ENCODE assay signal across 1 cellular context in the genomic region with DNA sequence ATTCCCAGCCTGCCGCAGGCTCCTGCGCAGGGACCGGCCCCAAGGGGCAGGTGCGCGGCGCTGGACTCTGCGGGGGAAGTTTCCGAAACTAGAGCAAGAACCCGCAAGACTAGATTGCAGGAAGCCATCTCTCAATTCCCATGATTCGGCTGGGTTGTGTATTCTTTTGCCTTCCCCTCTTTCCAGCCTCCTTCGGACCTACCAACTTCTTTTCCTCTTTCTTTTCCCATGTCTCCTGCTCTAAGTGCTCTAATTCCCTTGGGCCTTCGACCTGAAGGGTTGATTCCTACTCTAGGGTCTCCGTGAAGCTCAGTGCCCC.
TF ChIP-seq lines count a peak whose summit lies in the region.

No MANE protein-coding gene starts in this region.

TF ChIP-seq in HepG2, 621 proteins besides CTCF, POLR2A, EP300 and RAD21 (continues in another document):
- TF ChIP-seq, protein P1, sequence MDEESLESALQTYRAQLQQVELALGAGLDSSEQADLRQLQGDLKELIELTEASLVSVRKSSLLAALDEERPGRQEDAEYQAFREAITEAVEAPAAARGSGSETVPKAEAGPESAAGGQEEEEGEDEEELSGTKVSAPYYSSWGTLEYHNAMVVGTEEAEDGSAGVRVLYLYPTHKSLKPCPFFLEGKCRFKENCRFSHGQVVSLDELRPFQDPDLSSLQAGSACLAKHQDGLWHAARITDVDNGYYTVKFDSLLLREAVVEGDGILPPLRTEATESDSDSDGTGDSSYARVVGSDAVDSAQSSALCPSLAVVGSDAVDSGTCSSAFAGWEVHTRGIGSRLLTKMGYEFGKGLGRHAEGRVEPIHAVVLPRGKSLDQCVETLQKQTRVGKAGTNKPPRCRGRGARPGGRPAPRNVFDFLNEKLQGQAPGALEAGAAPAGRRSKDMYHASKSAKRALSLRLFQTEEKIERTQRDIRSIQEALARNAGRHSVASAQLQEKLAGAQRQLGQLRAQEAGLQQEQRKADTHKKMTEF (CRISPR knock-in tag; IDR thresholded peaks at IDR 0.05): 0 out of 2 replicates have a peak, but pooled peaks have one; percentile 10
- TF ChIP-seq ZKSCAN1 (IDR thresholded peaks at IDR 0.05; ENCODE audit: low read length) (no peak), ZNF674 (CRISPR knock-in tag; IDR thresholded peaks at IDR 0.05; ENCODE audit: low read depth) (no peak), NFRKB (IDR thresholded peaks at IDR 0.05) (no peak), PLRG1 (conservative IDR thresholded peaks at IDR 0.05) (no peak), ZNF331 (CRISPR knock-in tag; IDR thresholded peaks at IDR 0.05) (no peak), ZNF543 (CRISPR knock-in tag; IDR thresholded peaks at IDR 0.05) (no peak), ZNF205 (CRISPR knock-in tag; IDR thresholded peaks at IDR 0.05) (no peak), HNRNPUL1 (IDR thresholded peaks at IDR 0.05; ENCODE audit: low read depth, low read length) (no peak), ZNF17 (CRISPR knock-in tag; IDR thresholded peaks at IDR 0.05) (no peak), ZNF138 (CRISPR knock-in tag; IDR thresholded peaks at IDR 0.05; ENCODE audit: low read depth) (no peak), ZNF709 (CRISPR knock-in tag; IDR thresholded peaks at IDR 0.05) (no peak), ZNF556 (CRISPR knock-in tag; IDR thresholded peaks at IDR 0.05; ENCODE audit: borderline replicate concordance) (0 out of 2 replicates have a peak, but pooled peaks have one; percentile 7), FOXA3 (CRISPR knock-in tag; IDR thresholded peaks at IDR 0.05) (no peak), CBX5 (CRISPR knock-in tag; IDR thresholded peaks at IDR 0.05; ENCODE audit: borderline replicate concordance) (no peak), REPIN1 (CRISPR knock-in tag; IDR thresholded peaks at IDR 0.05; ENCODE audit: borderline replicate concordance, low read depth) (peak; percentile 5; the same call in 1 of the 2 replicates), MAZ (IDR thresholded peaks at IDR 0.05; ENCODE audit: borderline replicate concordance, low read depth, low read length) (no peak), MAZ (CRISPR knock-in tag; IDR thresholded peaks at IDR 0.05; ENCODE audit: low read depth) (no peak), PRDM15 (CRISPR knock-in tag; IDR thresholded peaks at IDR 0.05) (no peak), HIVEP1 (CRISPR knock-in tag; IDR thresholded peaks at IDR 0.05) (no peak), SP4 (CRISPR knock-in tag; IDR thresholded peaks at IDR 0.05) (no peak), SALL1 (CRISPR knock-in tag; IDR thresholded peaks at IDR 0.05) (no peak), ZNF660 (CRISPR knock-in tag; IDR thresholded peaks at IDR 0.05; ENCODE audit: borderline replicate concordance, low read depth) (no peak), DNMT3B (CRISPR knock-in tag; conservative IDR thresholded peaks at IDR 0.05) (no peak), GPN1 (CRISPR knock-in tag; IDR thresholded peaks at IDR 0.05; ENCODE audit: borderline replicate concordance) (no peak), ZBTB8A (CRISPR knock-in tag; IDR thresholded peaks at IDR 0.05; ENCODE audit: borderline replicate concordance, low read depth) (no peak), JUND (CRISPR knock-in tag; IDR thresholded peaks at IDR 0.05) (no peak), ZNF670 (CRISPR knock-in tag; IDR thresholded peaks at IDR 0.05; ENCODE audit: borderline replicate concordance) (no peak), PHF8 (CRISPR knock-in tag; IDR thresholded peaks at IDR 0.05) (0 out of 2 replicates have a peak, but pooled peaks have one; percentile 27), ZNF274 (CRISPR knock-in tag; IDR thresholded peaks at IDR 0.05) (no peak), EEA1 (CRISPR knock-in tag; IDR thresholded peaks at IDR 0.05; ENCODE audit: borderline replicate concordance) (no peak), ZNF713 (CRISPR knock-in tag; IDR thresholded peaks at IDR 0.05) (no peak), NFE2L1 (CRISPR knock-in tag; IDR thresholded peaks at IDR 0.05; ENCODE audit: borderline replicate concordance) (no peak), ZNF687 (CRISPR knock-in tag; IDR thresholded peaks at IDR 0.05) (0 out of 2 replicates have a peak, but pooled peaks have one; percentile 29), ESRRA (CRISPR knock-in tag; IDR thresholded peaks at IDR 0.05; ENCODE audit: low read depth) (no peak), RXRA (CRISPR knock-in tag; IDR thresholded peaks at IDR 0.05) (no peak), ZFP36L1 (CRISPR knock-in tag; IDR thresholded peaks at IDR 0.05) (no peak), ZNF281 (CRISPR knock-in tag; IDR thresholded peaks at IDR 0.05; ENCODE audit: borderline replicate concordance) (no peak)
- TF ChIP-seq, protein P2, sequence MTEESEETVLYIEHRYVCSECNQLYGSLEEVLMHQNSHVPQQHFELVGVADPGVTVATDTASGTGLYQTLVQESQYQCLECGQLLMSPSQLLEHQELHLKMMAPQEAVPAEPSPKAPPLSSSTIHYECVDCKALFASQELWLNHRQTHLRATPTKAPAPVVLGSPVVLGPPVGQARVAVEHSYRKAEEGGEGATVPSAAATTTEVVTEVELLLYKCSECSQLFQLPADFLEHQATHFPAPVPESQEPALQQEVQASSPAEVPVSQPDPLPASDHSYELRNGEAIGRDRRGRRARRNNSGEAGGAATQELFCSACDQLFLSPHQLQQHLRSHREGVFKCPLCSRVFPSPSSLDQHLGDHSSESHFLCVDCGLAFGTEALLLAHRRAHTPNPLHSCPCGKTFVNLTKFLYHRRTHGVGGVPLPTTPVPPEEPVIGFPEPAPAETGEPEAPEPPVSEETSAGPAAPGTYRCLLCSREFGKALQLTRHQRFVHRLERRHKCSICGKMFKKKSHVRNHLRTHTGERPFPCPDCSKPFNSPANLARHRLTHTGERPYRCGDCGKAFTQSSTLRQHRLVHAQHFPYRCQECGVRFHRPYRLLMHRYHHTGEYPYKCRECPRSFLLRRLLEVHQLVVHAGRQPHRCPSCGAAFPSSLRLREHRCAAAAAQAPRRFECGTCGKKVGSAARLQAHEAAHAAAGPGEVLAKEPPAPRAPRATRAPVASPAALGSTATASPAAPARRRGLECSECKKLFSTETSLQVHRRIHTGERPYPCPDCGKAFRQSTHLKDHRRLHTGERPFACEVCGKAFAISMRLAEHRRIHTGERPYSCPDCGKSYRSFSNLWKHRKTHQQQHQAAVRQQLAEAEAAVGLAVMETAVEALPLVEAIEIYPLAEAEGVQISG (CRISPR knock-in tag; IDR thresholded peaks at IDR 0.05): 0 out of 2 replicates have a peak, but pooled peaks have one; percentile 10
- TF ChIP-seq, protein P3, sequence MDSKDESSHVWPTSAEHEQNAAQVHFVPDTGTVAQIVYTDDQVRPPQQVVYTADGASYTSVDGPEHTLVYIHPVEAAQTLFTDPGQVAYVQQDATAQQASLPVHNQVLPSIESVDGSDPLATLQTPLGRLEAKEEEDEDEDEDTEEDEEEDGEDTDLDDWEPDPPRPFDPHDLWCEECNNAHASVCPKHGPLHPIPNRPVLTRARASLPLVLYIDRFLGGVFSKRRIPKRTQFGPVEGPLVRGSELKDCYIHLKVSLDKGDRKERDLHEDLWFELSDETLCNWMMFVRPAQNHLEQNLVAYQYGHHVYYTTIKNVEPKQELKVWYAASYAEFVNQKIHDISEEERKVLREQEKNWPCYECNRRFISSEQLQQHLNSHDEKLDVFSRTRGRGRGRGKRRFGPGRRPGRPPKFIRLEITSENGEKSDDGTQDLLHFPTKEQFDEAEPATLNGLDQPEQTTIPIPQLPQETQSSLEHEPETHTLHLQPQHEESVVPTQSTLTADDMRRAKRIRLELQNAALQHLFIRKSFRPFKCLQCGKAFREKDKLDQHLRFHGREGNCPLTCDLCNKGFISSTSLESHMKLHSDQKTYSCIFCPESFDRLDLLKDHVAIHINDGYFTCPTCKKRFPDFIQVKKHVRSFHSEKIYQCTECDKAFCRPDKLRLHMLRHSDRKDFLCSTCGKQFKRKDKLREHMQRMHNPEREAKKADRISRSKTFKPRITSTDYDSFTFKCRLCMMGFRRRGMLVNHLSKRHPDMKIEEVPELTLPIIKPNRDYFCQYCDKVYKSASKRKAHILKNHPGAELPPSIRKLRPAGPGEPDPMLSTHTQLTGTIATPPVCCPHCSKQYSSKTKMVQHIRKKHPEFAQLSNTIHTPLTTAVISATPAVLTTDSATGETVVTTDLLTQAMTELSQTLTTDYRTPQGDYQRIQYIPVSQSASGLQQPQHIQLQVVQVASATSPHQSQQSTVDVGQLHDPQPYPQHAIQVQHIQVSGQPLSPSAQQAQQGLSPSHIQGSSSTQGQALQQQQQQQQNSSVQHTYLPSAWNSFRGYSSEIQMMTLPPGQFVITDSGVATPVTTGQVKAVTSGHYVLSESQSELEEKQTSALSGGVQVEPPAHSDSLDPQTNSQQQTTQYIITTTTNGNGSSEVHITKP (CRISPR knock-in tag; IDR thresholded peaks at IDR 0.05; ENCODE audit: low read depth): no peak
- TF ChIP-seq, protein P4, sequence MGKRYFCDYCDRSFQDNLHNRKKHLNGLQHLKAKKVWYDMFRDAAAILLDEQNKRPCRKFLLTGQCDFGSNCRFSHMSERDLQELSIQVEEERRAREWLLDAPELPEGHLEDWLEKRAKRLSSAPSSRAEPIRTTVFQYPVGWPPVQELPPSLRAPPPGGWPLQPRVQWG (CRISPR knock-in tag; IDR thresholded peaks at IDR 0.05; ENCODE audit: borderline replicate concordance, low read depth): no peak
- TF ChIP-seq, protein P5, sequence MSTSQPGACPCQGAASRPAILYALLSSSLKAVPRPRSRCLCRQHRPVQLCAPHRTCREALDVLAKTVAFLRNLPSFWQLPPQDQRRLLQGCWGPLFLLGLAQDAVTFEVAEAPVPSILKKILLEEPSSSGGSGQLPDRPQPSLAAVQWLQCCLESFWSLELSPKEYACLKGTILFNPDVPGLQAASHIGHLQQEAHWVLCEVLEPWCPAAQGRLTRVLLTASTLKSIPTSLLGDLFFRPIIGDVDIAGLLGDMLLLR (CRISPR knock-in tag; IDR thresholded peaks at IDR 0.05): no peak
